Comparison of ENCODE assay signal across 19 cellular contexts in genomic region chr5:168886153-168886552, GRCh38.
"Had no signal": no experiment of that assay in that cellular context is flagged by ENCODE, and none has a peak within 500 bp of the region (broad histone marks: within the 10 kb centered on the region; RNA-seq: fewer than 3 reads in every experiment).

No MANE protein-coding gene starts in this region.

- H3K4me2 ChIP-seq: neural progenitor cell had no signal

- H3K9me3 ChIP-seq: breast epithelium, colonic mucosa, esophagus squamous epithelium, lower lobe of right lung, ovary, tibial artery had no signal

- H3K36me3 ChIP-seq: breast epithelium, colonic mucosa, esophagus squamous epithelium, lower lobe of right lung, neural progenitor cell, ovary, tibial artery had no signal

- H3K4me1 ChIP-seq: breast epithelium, colonic mucosa, lower lobe of right lung had no signal

- H3K4me3 ChIP-seq: breast epithelium, colonic mucosa, esophagus squamous epithelium, lower lobe of right lung, neural progenitor cell, ovary, tibial artery had no signal

- H3K27me3 ChIP-seq: breast epithelium, colonic mucosa, ovary, tibial artery had no signal

- H3K27ac ChIP-seq: colonic mucosa, esophagus squamous epithelium, lower lobe of right lung, neural progenitor cell, ovary, tibial artery had no signal

- DNase-seq: activated CD4-positive, CD25-positive, alpha-beta regulatory T cell treated with anti-CD3 and anti-CD28 coated beads, Interleukin-2, amount 50 U/mL, for 72 hours; activated naive CD4-positive, alpha-beta T cell treated with Interleukin-2 at 50 U/mL for 16 hours; activated naive CD8-positive, alpha-beta T cell treated with anti-CD3 and anti-CD28 coated beads, Interleukin-2, amount 50 U/mL, for 24 hours; aorta; colonic mucosa; esophagus squamous epithelium; glutamatergic neuron; immature natural killer cell; lower lobe of right lung; midbrain; ovary; stimulated activated CD4-positive, alpha-beta T cell treated with anti-CD3 and anti-CD28 coated beads, Interleukin-12 subunit alpha, Interleukin-12 subunit beta, amount 100 ng/mL, for 4 hours; T-helper 1 cell; T1000; tibial artery had no signal

- ATAC-seq: activated naive CD8-positive, alpha-beta T cell treated with anti-CD3 and anti-CD28 coated beads, Interleukin-2, amount 50 U/mL, for 24 hours; activated T-helper 17 cell treated with anti-CD3 and anti-CD28 coated beads, Interleukin-2, amount 50 U/mL, for 72 hours; lower lobe of right lung; stimulated activated effector memory CD8-positive, alpha-beta T cell treated with anti-CD3 and anti-CD28 coated beads, Interleukin-12 subunit alpha, Interleukin-12 subunit beta, amount 100 ng/mL, for 72 hours had no signal

- H3K9ac ChIP-seq: neural progenitor cell had no signal

- H2AFZ ChIP-seq: neural progenitor cell had no signal
